Comparison of ENCODE assay signal across 7 cellular contexts in the genomic region with DNA sequence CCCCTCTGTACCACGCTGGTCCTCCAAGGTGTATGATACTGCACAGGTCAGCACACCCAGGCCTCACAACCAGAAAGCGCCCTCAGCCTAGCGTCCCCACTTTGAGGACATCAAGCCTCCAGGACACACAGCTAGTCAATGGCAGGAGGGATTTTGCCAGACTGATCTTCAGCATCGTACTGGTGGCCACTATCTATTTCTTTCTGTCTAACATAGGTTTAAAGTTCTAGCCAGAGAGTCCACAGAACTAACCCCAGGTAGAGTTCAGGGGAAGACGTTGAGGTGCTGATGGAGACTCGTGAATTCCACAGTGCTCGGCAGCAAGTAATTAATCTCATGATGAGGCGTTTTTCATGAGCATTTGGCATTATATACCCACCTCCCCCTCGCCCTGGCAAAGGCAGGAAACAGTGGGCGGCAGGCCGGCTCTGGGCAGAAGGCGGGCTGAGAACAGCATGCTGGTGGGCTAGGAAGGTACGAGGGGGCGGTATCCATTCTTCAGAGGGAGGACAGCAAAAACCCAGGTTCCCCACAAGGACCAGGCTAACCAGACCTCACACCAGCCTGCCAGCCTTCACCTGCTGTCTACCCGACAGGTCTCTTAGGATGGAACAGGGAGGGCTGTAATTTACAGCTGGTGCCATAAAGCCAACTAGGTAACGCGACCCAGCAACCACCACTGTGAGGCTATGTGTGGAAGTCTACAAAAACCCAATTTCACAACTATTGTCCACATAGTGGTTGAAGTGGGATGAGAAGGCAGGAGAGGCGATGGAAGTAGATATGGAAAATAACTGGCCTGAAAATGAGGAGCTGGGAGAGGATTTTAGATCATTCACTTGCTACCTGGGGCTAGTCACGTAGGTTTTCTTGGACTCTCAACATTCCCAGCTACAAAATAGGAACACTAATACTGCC. TPM values are rescaled to one million over a fixed set of nuclear protein-coding genes. Genes with fewer than 3 reads are reported as not detected.
A peak's percentile ranks its signal among the peaks of the same experiment; 100 is the strongest.
DNase-seq lines count a peak whose midpoint lies in the region; ATAC-seq, FAIRE-seq and TF ChIP-seq lines count a peak whose summit lies in the region.

No MANE protein-coding gene starts in this region.

- H3K9me3 Mint-ChIP-seq in stimulated activated effector memory CD8-positive, alpha-beta T cell treated with anti-CD3 and anti-CD28 coated beads, Interleukin-12 subunit alpha, Interleukin-12 subunit beta, amount 100 ng/mL, for 72 hours = no peaks in the 10 kb centered on the region

- peaks cover 96% of the 10 kb centered on the region for H3K4me1 Mint-ChIP-seq in stimulated activated effector memory CD8-positive, alpha-beta T cell treated with anti-CD3 and anti-CD28 coated beads, Interleukin-12 subunit alpha, Interleukin-12 subunit beta, amount 100 ng/mL, for 72 hours

- H3F3A ChIP-seq in Loucy (ENCODE audit: low read depth) = no peaks in the 10 kb centered on the region

- H3K79me2 ChIP-seq in Loucy (ENCODE audit: insufficient read depth, low read length) = peaks cover 100% of the 10 kb centered on the region

- peak overlapping the region; percentile 92 for H3K27ac Mint-ChIP-seq in stimulated activated effector memory CD8-positive, alpha-beta T cell treated with anti-CD3 and anti-CD28 coated beads, Interleukin-12 subunit alpha, Interleukin-12 subunit beta, amount 100 ng/mL, for 72 hours

- peaks cover 98% of the 10 kb centered on the region for H3K36me3 Mint-ChIP-seq in stimulated activated effector memory CD8-positive, alpha-beta T cell treated with anti-CD3 and anti-CD28 coated beads, Interleukin-12 subunit alpha, Interleukin-12 subunit beta, amount 100 ng/mL, for 72 hours

- H3K4me3 ChIP-seq in Loucy (ENCODE audit: low read length, poor library complexity, severe bottlenecking) = peak overlapping the region; percentile 39
- no peak overlapping the region for H3K4me3 ChIP-seq in kidney (ENCODE audit: low read length in 2 of 2)

- peaks cover 22% of the 10 kb centered on the region; the same call in 1 of the 2 replicates for H3K36me3 ChIP-seq in Loucy (ENCODE audit: insufficient read depth, low read length)
- peaks cover 0 to 9% of the 10 kb centered on the region in 2 donors for H3K36me3 ChIP-seq in kidney (ENCODE audit: control insufficient read depth in 1 of 2, insufficient read depth in 2 of 2, low read length in 2 of 2)

- peaks cover 97% of the 10 kb centered on the region for H4K20me1 ChIP-seq in Loucy (ENCODE audit: insufficient read depth, low read length, poor library complexity, severe bottlenecking)

- intact Hi-C loops in kidney (cut with DNase I) = no loop called here

- H3K9ac ChIP-seq in Loucy (ENCODE audit: low read depth, low read length, poor library complexity, severe bottlenecking) (peak overlapping the region; percentile 5), kidney (ENCODE audit: low read length in 2 of 2) (peak overlapping the region; percentile 37 to 68)

- no peaks in the 10 kb centered on the region for H3K9me2 ChIP-seq in Loucy (replicated peaks; ENCODE audit: low read depth, low read length)

- peak overlapping the region; percentile 87 to 89 for H3K27ac ChIP-seq in kidney (ENCODE audit: low read depth in 2 of 2, low read length in 2 of 2)

- peak; percentile 50 for DNase-seq in activated gamma-delta T cell treated with anti-CD3 and anti-CD28 coated beads, Interleukin-2, amount 50 U/mL, for 16 hours (ENCODE audit: low read depth)
- DNase-seq in kidney (no peak), GM03348 (ENCODE audit: low spot score) (no peak), NK-92 (lab: John Stamatoyannopoulos, UW; ENCODE audit: unreplicated experiment) (no peak)
- no peak for DNase-seq in stimulated activated effector memory CD8-positive, alpha-beta T cell treated with anti-CD3 and anti-CD28 coated beads, Interleukin-12 subunit alpha, Interleukin-12 subunit beta, amount 100 ng/mL, for 72 hours (ENCODE audit: low spot score in 2 of 2)

- H3K27me3 ChIP-seq in Loucy (ENCODE audit: insufficient read depth, low read length, poor library complexity, severe bottlenecking) = no peaks in the 10 kb centered on the region

- TF ChIP-seq CTCF in Loucy (conservative IDR thresholded peaks at IDR 0.05; ENCODE audit: low read length) = no peak
- no peak for TF ChIP-seq CTCF in kidney (IDR thresholded peaks at IDR 0.05; ENCODE audit: borderline replicate concordance, extremely low read depth, insufficient read depth)

- H2AFZ ChIP-seq in Loucy (ENCODE audit: low read length) = no peak overlapping the region

- H3K4me3 Mint-ChIP-seq in stimulated activated effector memory CD8-positive, alpha-beta T cell treated with anti-CD3 and anti-CD28 coated beads, Interleukin-12 subunit alpha, Interleukin-12 subunit beta, amount 100 ng/mL, for 72 hours = peak overlapping the region; percentile 99

- H3K4me2 ChIP-seq in Loucy (ENCODE audit: low read depth, low read length, poor library complexity, severe bottlenecking) = peak overlapping the region; percentile 71

- H3K9me3 ChIP-seq in Loucy (ENCODE audit: insufficient read depth, low read depth, low read length) (no peaks in the 10 kb centered on the region), kidney (ENCODE audit: control insufficient read depth in 1 of 2, low read length in 2 of 2) (no peaks in the 10 kb centered on the region)

- no peak for FAIRE-seq in kidney (lab: Jason Lieb, UNC)

- ATAC-seq in stimulated activated effector memory CD8-positive, alpha-beta T cell treated with anti-CD3 and anti-CD28 coated beads, Interleukin-12 subunit alpha, Interleukin-12 subunit beta, amount 100 ng/mL, for 72 hours = peak; percentile 9
- ATAC-seq in HG02973 (IDR thresholded peaks at IDR 0.05; ENCODE audit: unreplicated experiment) = no peak

- H3K4me1 ChIP-seq in Loucy (ENCODE audit: insufficient read depth, low read length, poor library complexity, severe bottlenecking) (peaks cover 71% of the 10 kb centered on the region), kidney (ENCODE audit: control insufficient read depth in 1 of 2, insufficient read depth in 1 of 2, low read depth in 1 of 2, low read length in 2 of 2) (peaks cover 76 to 81% of the 10 kb centered on the region in 2 donors)

RNA-seq across cellular contexts. Expression of gene MYH9, which starts 18.5 kb away (rescaled TPM):
- total RNA-seq in kidney = 655 TPM
- 85.2 TPM for polyA plus RNA-seq in kidney (ENCODE audit: insufficient read depth, low read depth, low replicate concordance)
